19 cellular contexts compared by ENCODE assay signal in genomic region chr11:22472306-22472705, GRCh38.
DNase-seq lines count a peak whose midpoint lies in the region; ATAC-seq and TF ChIP-seq lines count a peak whose summit lies in the region.
"Had no signal": no experiment of that assay in that cellular context is flagged by ENCODE, and none has a peak within 500 bp of the region (broad histone marks: within the 10 kb centered on the region; RNA-seq: fewer than 3 reads in every experiment).

No MANE protein-coding gene starts in this region.

- intact Hi-C loops in Right ventricle myocardium superior (cut with DNase I) = no loop called here
- intact Hi-C loops in lower lobe of right lung (cut with DNase I) = no loop called here

- H3K4me3 ChIP-seq in cardiac muscle cell (no peak overlapping the region), fibroblast of mammary gland (ENCODE audit: control insufficient read depth, low read depth, low read length) (no peak overlapping the region), lower lobe of right lung (no peak overlapping the region)
- H3K4me3 ChIP-seq: heart right ventricle, right lobe of liver, vagina had no signal

- in situ Hi-C loops in SK-MEL-5 (cut with HindIII; ENCODE audit: low pct_unique_long_range_greater_than_20kb, low sequenced_read_pairs) = no loop called here

- H3K36me3 ChIP-seq in cardiac muscle cell = no peaks in the 10 kb centered on the region
- H3K36me3 ChIP-seq in lower lobe of right lung = no peaks in the 10 kb centered on the region
- H3K36me3 ChIP-seq: heart right ventricle, right lobe of liver, vagina had no signal

- no peak overlapping the region for H3K27ac ChIP-seq in cardiac muscle cell
- H3K27ac ChIP-seq in lower lobe of right lung = no peak overlapping the region
- H3K27ac ChIP-seq: heart right ventricle, right lobe of liver, vagina had no signal

- peak in 1 of 2 donors; percentile 4 for DNase-seq in cardiac muscle cell (ENCODE audit: low read depth in 1 of 2, low spot score in 1 of 2)
- DNase-seq in Right ventricle myocardium superior = no peak
- peak; percentile 73 for DNase-seq in SK-MEL-5 (ENCODE audit: low read depth, low spot score)
- no peak for DNase-seq in fibroblast of mammary gland (ENCODE audit: low read depth)
- no peak for DNase-seq in DMS114 treated with DMSO at 0.1 percent for 48 hours (lab: John Stamatoyannopoulos, UW; ENCODE audit: unreplicated experiment)
- DNase-seq in NCI-H345 (lab: John Stamatoyannopoulos, UW) = no peak
- DNase-seq in lower lobe of right lung = no peak
- DNase-seq: activated CD4-positive, CD25-positive, alpha-beta regulatory T cell treated with anti-CD3 and anti-CD28 coated beads, Interleukin-2, amount 50 U/mL, for 72 hours; anterior cingulate cortex; heart right ventricle; kidney glomerular epithelial cell; NCI-H1105 treated with DMSO at 0.1 percent for 48 hours; NCI-H2171; NK-92 treated with Interleukin-12 subunit alpha and Interleukin-12 subunit beta, amount 100 ng/mL, for 24 hours; nucleus accumbens; right lobe of liver had no signal

- no peak for ATAC-seq in Right ventricle myocardium superior (ENCODE audit: poor library complexity)
- ATAC-seq in GM21529 (IDR thresholded peaks at IDR 0.05; ENCODE audit: unreplicated experiment) = no peak
- no peak for ATAC-seq in lower lobe of right lung
- ATAC-seq: heart right ventricle, right lobe of liver, Right ventricle myocardium inferior had no signal

- no peaks in the 10 kb centered on the region for H3K9me3 ChIP-seq in cardiac muscle cell (ENCODE audit: low read depth)
- H3K9me3 ChIP-seq in lower lobe of right lung = no peaks in the 10 kb centered on the region
- H3K9me3 ChIP-seq: heart right ventricle, right lobe of liver, vagina had no signal

- no peaks in the 10 kb centered on the region for H3K27me3 ChIP-seq in cardiac muscle cell
- H3K27me3 ChIP-seq in lower lobe of right lung (ENCODE audit: low read depth) = no peaks in the 10 kb centered on the region
- H3K27me3 ChIP-seq: heart right ventricle, right lobe of liver, vagina had no signal

- TF ChIP-seq CTCF in cardiac muscle cell (IDR thresholded peaks at IDR 0.05; ENCODE audit: low read depth, low read length) (peak; percentile 18), fibroblast of mammary gland (conservative IDR thresholded peaks at IDR 0.05; ENCODE audit: control insufficient read depth, insufficient read depth, low read depth, low read length) (peak; percentile 13), lower lobe of right lung (IDR thresholded peaks at IDR 0.05) (no peak)

- peaks cover 5% of the 10 kb centered on the region for H3K4me1 ChIP-seq in cardiac muscle cell (ENCODE audit: low read depth)
- H3K4me1 ChIP-seq in lower lobe of right lung = no peaks in the 10 kb centered on the region
- H3K4me1 ChIP-seq: heart right ventricle, right lobe of liver, vagina had no signal
